Comparison of ENCODE assay signal across 1 cellular context in genomic region chr16:88901718-88902337, GRCh38.
TF ChIP-seq lines count a peak whose summit lies in the region.

No MANE protein-coding gene starts in this region.

TF ChIP-seq in HepG2, 621 proteins besides CTCF, POLR2A, EP300 and RAD21 (continued from another document and continues in another):
- TF ChIP-seq ZBTB2 (CRISPR knock-in tag; IDR thresholded peaks at IDR 0.05; ENCODE audit: low read depth) (no peak), NCOA5 (CRISPR knock-in tag; IDR thresholded peaks at IDR 0.05) (no peak), MZF1 (CRISPR knock-in tag; IDR thresholded peaks at IDR 0.05; ENCODE audit: borderline replicate concordance) (no peak), ZNF761 (CRISPR knock-in tag; conservative IDR thresholded peaks at IDR 0.05) (no peak), ZZZ3 (CRISPR knock-in tag; IDR thresholded peaks at IDR 0.05; ENCODE audit: borderline replicate concordance) (no peak), SALL2 (CRISPR knock-in tag; IDR thresholded peaks at IDR 0.05) (no peak), BATF2 (CRISPR knock-in tag; IDR thresholded peaks at IDR 0.05) (no peak), RNF219 (CRISPR knock-in tag; IDR thresholded peaks at IDR 0.05) (no peak), POLR2AphosphoS5 (IDR thresholded peaks at IDR 0.05; ENCODE audit: low read depth, low read length) (no peak), FOXA3 (CRISPR knock-in tag; IDR thresholded peaks at IDR 0.05) (no peak), RERE (CRISPR knock-in tag; IDR thresholded peaks at IDR 0.05; ENCODE audit: low read depth) (no peak), ZBTB38 (CRISPR knock-in tag; IDR thresholded peaks at IDR 0.05) (no peak), PHF5A (CRISPR knock-in tag; IDR thresholded peaks at IDR 0.05; ENCODE audit: low read depth, unreplicated experiment) (no peak), PREB (CRISPR knock-in tag; IDR thresholded peaks at IDR 0.05) (no peak), BCL6 (CRISPR knock-in tag; IDR thresholded peaks at IDR 0.05) (no peak), HOXA3 (CRISPR knock-in tag; IDR thresholded peaks at IDR 0.05) (no peak), ETV5 (CRISPR knock-in tag; IDR thresholded peaks at IDR 0.05; ENCODE audit: borderline replicate concordance) (no peak; the same call in 1 of the 2 replicates), CC2D1A (CRISPR knock-in tag; IDR thresholded peaks at IDR 0.05) (no peak), HNF1A (IDR thresholded peaks at IDR 0.05; ENCODE audit: low read depth) (no peak), HNF1A (CRISPR knock-in tag; IDR thresholded peaks at IDR 0.05; ENCODE audit: borderline replicate concordance) (no peak), PLSCR1 (CRISPR knock-in tag; IDR thresholded peaks at IDR 0.05; ENCODE audit: borderline replicate concordance) (no peak), ZBTB10 (CRISPR knock-in tag; IDR thresholded peaks at IDR 0.05; ENCODE audit: borderline replicate concordance) (no peak), RARG (CRISPR knock-in tag; IDR thresholded peaks at IDR 0.05; ENCODE audit: low read depth) (no peak), XBP1 (CRISPR knock-in tag; IDR thresholded peaks at IDR 0.05) (0 out of 2 replicates have a peak, but pooled peaks have one; percentile 25), ZNF446 (CRISPR knock-in tag; IDR thresholded peaks at IDR 0.05) (no peak), HDAC2 (CRISPR knock-in tag; IDR thresholded peaks at IDR 0.05) (no peak), CREM (IDR thresholded peaks at IDR 0.05) (no peak), CREM (CRISPR knock-in tag; IDR thresholded peaks at IDR 0.05) (no peak), SRSF9 (IDR thresholded peaks at IDR 0.05; ENCODE audit: borderline replicate concordance, insufficient read depth, low read depth, low read length, poor library complexity, severe bottlenecking) (no peak), RFXAP (CRISPR knock-in tag; IDR thresholded peaks at IDR 0.05; ENCODE audit: borderline replicate concordance) (0 out of 2 replicates have a peak, but pooled peaks have one; percentile 28), TBX2 (CRISPR knock-in tag; IDR thresholded peaks at IDR 0.05; ENCODE audit: borderline replicate concordance) (no peak; the same call in 1 of the 2 replicates)
